Comparison of ENCODE assay signal across 2 cellular contexts in genomic region chr18:69636529-69637301, GRCh38.
TF ChIP-seq lines count a peak whose summit lies in the region.

No MANE protein-coding gene starts in this region.

TF ChIP-seq in HCT116, 20 proteins besides CTCF, POLR2A, EP300 and RAD21 (continued from another document):
- TF ChIP-seq ZBTB33 (IDR thresholded peaks at IDR 0.05; ENCODE audit: extremely low read depth, insufficient replicate concordance, low read length) (no peak), EGR1 (IDR thresholded peaks at IDR 0.05; ENCODE audit: low read depth) (no peak), ELF1 (IDR thresholded peaks at IDR 0.05; ENCODE audit: borderline replicate concordance, low read depth) (no peak), ZFX (IDR thresholded peaks at IDR 0.05) (no peak), POLR2AphosphoS5 (IDR thresholded peaks at IDR 0.05; ENCODE audit: low read depth, low read length) (no peak), SRF (IDR thresholded peaks at IDR 0.05; ENCODE audit: low read depth) (no peak), CEBPB (IDR thresholded peaks at IDR 0.05; ENCODE audit: low read depth) (no peak), CBX3 (IDR thresholded peaks at IDR 0.05; ENCODE audit: low read depth) (no peak), ATF3 (IDR thresholded peaks at IDR 0.05) (no peak)

TF ChIP-seq in WTC11, 78 proteins besides CTCF, POLR2A, EP300 and RAD21 (continued from another document):
- TF ChIP-seq ERG (CRISPR knock-in tag; IDR thresholded peaks at IDR 0.05) (no peak), ZBTB43 (CRISPR knock-in tag; IDR thresholded peaks at IDR 0.05) (no peak), NFE2L1 (CRISPR knock-in tag; IDR thresholded peaks at IDR 0.05) (no peak), GTF2I (CRISPR knock-in tag; conservative IDR thresholded peaks at IDR 0.05) (no peak), MLX (CRISPR knock-in tag; IDR thresholded peaks at IDR 0.05) (no peak), PREB (CRISPR knock-in tag; IDR thresholded peaks at IDR 0.05; ENCODE audit: borderline replicate concordance) (no peak), OVOL2 (CRISPR knock-in tag; IDR thresholded peaks at IDR 0.05; ENCODE audit: borderline replicate concordance) (no peak), JAZF1 (CRISPR knock-in tag; IDR thresholded peaks at IDR 0.05) (no peak), TEAD4 (CRISPR knock-in tag; IDR thresholded peaks at IDR 0.05) (no peak), RORB (CRISPR knock-in tag; IDR thresholded peaks at IDR 0.05) (no peak), NR2C2 (CRISPR knock-in tag; IDR thresholded peaks at IDR 0.05) (no peak)
